20 cellular contexts compared by ENCODE assay signal in genomic region chr2:111967018-111967417, GRCh38.
"Had no signal": no experiment of that assay in that cellular context is flagged by ENCODE, and none has a peak within 500 bp of the region (broad histone marks: within the 10 kb centered on the region; RNA-seq: fewer than 3 reads in every experiment).

No MANE protein-coding gene starts in this region.

- H3K36me3 Mint-ChIP-seq: activated naive CD4-positive, alpha-beta T cell treated with anti-CD3 and anti-CD28 coated beads, Interleukin-2, amount 50 U/mL, for 24 hours; memory B cell; naive B cell had no signal

- H3K4me3 Mint-ChIP-seq: activated naive CD4-positive, alpha-beta T cell treated with anti-CD3 and anti-CD28 coated beads, Interleukin-2, amount 50 U/mL, for 24 hours; brain; dendritic cell treated with granulocyte-macrophage colony-stimulating factor and Interleukin-4, amounts not matched to agents 40 ng/mL and 50 ng/mL, for 4 days; memory B cell; naive B cell had no signal

- H3K4me3 ChIP-seq: esophagus squamous epithelium, gastrocnemius medialis, right lobe of liver, skin epidermis had no signal

- ATAC-seq: gastrocnemius medialis had no signal

- H3K27ac Mint-ChIP-seq: activated naive CD4-positive, alpha-beta T cell treated with anti-CD3 and anti-CD28 coated beads, Interleukin-2, amount 50 U/mL, for 24 hours; brain; dendritic cell treated with granulocyte-macrophage colony-stimulating factor and Interleukin-4, amounts not matched to agents 40 ng/mL and 50 ng/mL, for 4 days; memory B cell; naive B cell had no signal

- H3K9me3 Mint-ChIP-seq: activated naive CD4-positive, alpha-beta T cell treated with anti-CD3 and anti-CD28 coated beads, Interleukin-2, amount 50 U/mL, for 24 hours; brain; dendritic cell treated with granulocyte-macrophage colony-stimulating factor and Interleukin-4, amounts not matched to agents 40 ng/mL and 50 ng/mL, for 4 days; memory B cell; naive B cell had no signal

- DNase-seq: activated CD4-positive, alpha-beta T cell treated with anti-CD3 and anti-CD28 coated beads for 1 hour; activated gamma-delta T cell treated with Interleukin-2 at 50 U/mL for 16 hours; activated T-cell treated with anti-CD3 and anti-CD28 coated beads, Interleukin-2, amount 50 U/mL, for 1 hour; anterior cingulate cortex; caudate nucleus; effector CD8-positive, alpha-beta T cell; esophagus squamous epithelium; gastrocnemius medialis; hypothalamus; naive B cell; posterior cingulate gyrus; right lobe of liver; stimulated activated naive CD4-positive, alpha-beta T cell treated with Interleukin-2 at 50 U/mL for 16 hours; T-helper 1 cell; T-helper 9 cell had no signal

- H3K4me1 Mint-ChIP-seq: activated naive CD4-positive, alpha-beta T cell treated with anti-CD3 and anti-CD28 coated beads, Interleukin-2, amount 50 U/mL, for 24 hours; memory B cell; naive B cell had no signal
